1 cellular context compared by ENCODE assay signal in the genomic region with DNA sequence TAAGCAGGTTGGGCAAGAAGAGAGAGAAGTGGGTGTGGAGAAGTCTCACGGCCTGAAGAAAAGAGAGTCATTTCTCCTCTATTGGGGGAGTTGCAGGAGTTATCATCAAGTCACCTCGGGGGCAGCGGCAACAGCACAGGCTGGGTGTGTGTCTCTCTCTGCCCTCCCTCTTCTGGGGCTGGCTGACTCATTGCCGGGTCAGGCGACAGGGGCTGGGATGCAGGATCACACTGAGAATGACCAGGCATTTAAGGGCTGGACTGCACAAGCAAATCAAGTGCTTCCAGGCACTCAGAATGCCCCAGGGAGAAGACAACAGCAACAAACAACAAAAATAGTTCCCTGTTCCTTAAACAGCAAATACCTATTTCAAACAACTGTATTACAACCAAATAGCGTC.
A peak's percentile ranks its signal among the peaks of the same experiment; 100 is the strongest.
TF ChIP-seq lines count a peak whose summit lies in the region.

No MANE protein-coding gene starts in this region.

TF ChIP-seq in K562, 482 proteins besides CTCF, POLR2A, EP300 and RAD21 (continues in another document):
- TF ChIP-seq MAFG (tag; conservative IDR thresholded peaks at IDR 0.05) (peak; percentile 51; the same call in 1 of the 2 replicates), FOSL1 (tag; conservative IDR thresholded peaks at IDR 0.05) (peak; percentile 72), ZNF143 (CRISPR knock-in tag; IDR thresholded peaks at IDR 0.05) (no peak), ATF7 (IDR thresholded peaks at IDR 0.05) (no peak), ZNF589 (CRISPR knock-in tag; IDR thresholded peaks at IDR 0.05; ENCODE audit: low read depth) (no peak), MAFK (IDR thresholded peaks at IDR 0.05; ENCODE audit: low read length) (peak; percentile 44), BHLHE40 (IDR thresholded peaks at IDR 0.05; ENCODE audit: low read length) (peak; percentile 69), WHSC1 (IDR thresholded peaks at IDR 0.05; ENCODE audit: low read length) (no peak), LEF1 (IDR thresholded peaks at IDR 0.05) (no peak), CBFA2T3 (IDR thresholded peaks at IDR 0.05) (peak; percentile 40; the same call in 1 of the 2 replicates), NR2C2 (CRISPR knock-in tag; IDR thresholded peaks at IDR 0.05) (no peak), NR2C2 (tag; IDR thresholded peaks at IDR 0.05) (0 out of 2 replicates have a peak, but pooled peaks have one; percentile 19), TCF3 (CRISPR knock-in tag; IDR thresholded peaks at IDR 0.05) (peak; percentile 11; the same call in 1 of the 2 replicates), FIP1L1 (IDR thresholded peaks at IDR 0.05; ENCODE audit: low read depth, low read length, poor library complexity, severe bottlenecking) (no peak), ATF1 (CRISPR knock-in tag; IDR thresholded peaks at IDR 0.05) (no peak), ATF1 (tag; IDR thresholded peaks at IDR 0.05) (no peak), MBD2 (IDR thresholded peaks at IDR 0.05; ENCODE audit: borderline replicate concordance, low read depth) (no peak), DPF2 (IDR thresholded peaks at IDR 0.05) (peak; percentile 55; the same call in 1 of the 2 replicates), YY1 (IDR thresholded peaks at IDR 0.05; ENCODE audit: borderline replicate concordance in 1 of 3, control insufficient read depth in 1 of 3, extremely low read depth in 1 of 3, insufficient read depth in 3 of 3, insufficient read length in 1 of 3, insufficient replicate concordance in 2 of 3, low read depth in 1 of 3, low read length in 2 of 3) (no peak), SMARCA4 (IDR thresholded peaks at IDR 0.05) (peak; percentile 58; the same call in 1 of the 2 replicates), ZNF316 (IDR thresholded peaks at IDR 0.05) (peak; percentile 78), NFIC (IDR thresholded peaks at IDR 0.05) (no peak), ZNF507 (tag; conservative IDR thresholded peaks at IDR 0.05) (no peak), CBX2 (IDR thresholded peaks at IDR 0.05; ENCODE audit: insufficient read depth, low read length, poor library complexity, severe bottlenecking) (no peak), ZKSCAN1 (IDR thresholded peaks at IDR 0.05; ENCODE audit: low read depth, low read length) (no peak), CTBP1 (IDR thresholded peaks at IDR 0.05; ENCODE audit: borderline replicate concordance) (0 out of 2 replicates have a peak, but pooled peaks have one; percentile 16), ZC3H11A (IDR thresholded peaks at IDR 0.05; ENCODE audit: low read depth, low read length) (no peak), RNF2 (IDR thresholded peaks at IDR 0.05) (no peak), C11orf30 (IDR thresholded peaks at IDR 0.05; ENCODE audit: low read depth) (peak; percentile 78), L3MBTL2 (IDR thresholded peaks at IDR 0.05) (peak; percentile 23; the same call in 1 of the 2 replicates), BCOR (IDR thresholded peaks at IDR 0.05) (no peak), HEY1 (CRISPR knock-in tag; IDR thresholded peaks at IDR 0.05; ENCODE audit: borderline replicate concordance) (no peak), GATAD2A (IDR thresholded peaks at IDR 0.05) (no peak), SMARCE1 (IDR thresholded peaks at IDR 0.05) (peak; percentile 48; the same call in 1 of the 2 replicates)
- TF ChIP-seq, protein P1, sequence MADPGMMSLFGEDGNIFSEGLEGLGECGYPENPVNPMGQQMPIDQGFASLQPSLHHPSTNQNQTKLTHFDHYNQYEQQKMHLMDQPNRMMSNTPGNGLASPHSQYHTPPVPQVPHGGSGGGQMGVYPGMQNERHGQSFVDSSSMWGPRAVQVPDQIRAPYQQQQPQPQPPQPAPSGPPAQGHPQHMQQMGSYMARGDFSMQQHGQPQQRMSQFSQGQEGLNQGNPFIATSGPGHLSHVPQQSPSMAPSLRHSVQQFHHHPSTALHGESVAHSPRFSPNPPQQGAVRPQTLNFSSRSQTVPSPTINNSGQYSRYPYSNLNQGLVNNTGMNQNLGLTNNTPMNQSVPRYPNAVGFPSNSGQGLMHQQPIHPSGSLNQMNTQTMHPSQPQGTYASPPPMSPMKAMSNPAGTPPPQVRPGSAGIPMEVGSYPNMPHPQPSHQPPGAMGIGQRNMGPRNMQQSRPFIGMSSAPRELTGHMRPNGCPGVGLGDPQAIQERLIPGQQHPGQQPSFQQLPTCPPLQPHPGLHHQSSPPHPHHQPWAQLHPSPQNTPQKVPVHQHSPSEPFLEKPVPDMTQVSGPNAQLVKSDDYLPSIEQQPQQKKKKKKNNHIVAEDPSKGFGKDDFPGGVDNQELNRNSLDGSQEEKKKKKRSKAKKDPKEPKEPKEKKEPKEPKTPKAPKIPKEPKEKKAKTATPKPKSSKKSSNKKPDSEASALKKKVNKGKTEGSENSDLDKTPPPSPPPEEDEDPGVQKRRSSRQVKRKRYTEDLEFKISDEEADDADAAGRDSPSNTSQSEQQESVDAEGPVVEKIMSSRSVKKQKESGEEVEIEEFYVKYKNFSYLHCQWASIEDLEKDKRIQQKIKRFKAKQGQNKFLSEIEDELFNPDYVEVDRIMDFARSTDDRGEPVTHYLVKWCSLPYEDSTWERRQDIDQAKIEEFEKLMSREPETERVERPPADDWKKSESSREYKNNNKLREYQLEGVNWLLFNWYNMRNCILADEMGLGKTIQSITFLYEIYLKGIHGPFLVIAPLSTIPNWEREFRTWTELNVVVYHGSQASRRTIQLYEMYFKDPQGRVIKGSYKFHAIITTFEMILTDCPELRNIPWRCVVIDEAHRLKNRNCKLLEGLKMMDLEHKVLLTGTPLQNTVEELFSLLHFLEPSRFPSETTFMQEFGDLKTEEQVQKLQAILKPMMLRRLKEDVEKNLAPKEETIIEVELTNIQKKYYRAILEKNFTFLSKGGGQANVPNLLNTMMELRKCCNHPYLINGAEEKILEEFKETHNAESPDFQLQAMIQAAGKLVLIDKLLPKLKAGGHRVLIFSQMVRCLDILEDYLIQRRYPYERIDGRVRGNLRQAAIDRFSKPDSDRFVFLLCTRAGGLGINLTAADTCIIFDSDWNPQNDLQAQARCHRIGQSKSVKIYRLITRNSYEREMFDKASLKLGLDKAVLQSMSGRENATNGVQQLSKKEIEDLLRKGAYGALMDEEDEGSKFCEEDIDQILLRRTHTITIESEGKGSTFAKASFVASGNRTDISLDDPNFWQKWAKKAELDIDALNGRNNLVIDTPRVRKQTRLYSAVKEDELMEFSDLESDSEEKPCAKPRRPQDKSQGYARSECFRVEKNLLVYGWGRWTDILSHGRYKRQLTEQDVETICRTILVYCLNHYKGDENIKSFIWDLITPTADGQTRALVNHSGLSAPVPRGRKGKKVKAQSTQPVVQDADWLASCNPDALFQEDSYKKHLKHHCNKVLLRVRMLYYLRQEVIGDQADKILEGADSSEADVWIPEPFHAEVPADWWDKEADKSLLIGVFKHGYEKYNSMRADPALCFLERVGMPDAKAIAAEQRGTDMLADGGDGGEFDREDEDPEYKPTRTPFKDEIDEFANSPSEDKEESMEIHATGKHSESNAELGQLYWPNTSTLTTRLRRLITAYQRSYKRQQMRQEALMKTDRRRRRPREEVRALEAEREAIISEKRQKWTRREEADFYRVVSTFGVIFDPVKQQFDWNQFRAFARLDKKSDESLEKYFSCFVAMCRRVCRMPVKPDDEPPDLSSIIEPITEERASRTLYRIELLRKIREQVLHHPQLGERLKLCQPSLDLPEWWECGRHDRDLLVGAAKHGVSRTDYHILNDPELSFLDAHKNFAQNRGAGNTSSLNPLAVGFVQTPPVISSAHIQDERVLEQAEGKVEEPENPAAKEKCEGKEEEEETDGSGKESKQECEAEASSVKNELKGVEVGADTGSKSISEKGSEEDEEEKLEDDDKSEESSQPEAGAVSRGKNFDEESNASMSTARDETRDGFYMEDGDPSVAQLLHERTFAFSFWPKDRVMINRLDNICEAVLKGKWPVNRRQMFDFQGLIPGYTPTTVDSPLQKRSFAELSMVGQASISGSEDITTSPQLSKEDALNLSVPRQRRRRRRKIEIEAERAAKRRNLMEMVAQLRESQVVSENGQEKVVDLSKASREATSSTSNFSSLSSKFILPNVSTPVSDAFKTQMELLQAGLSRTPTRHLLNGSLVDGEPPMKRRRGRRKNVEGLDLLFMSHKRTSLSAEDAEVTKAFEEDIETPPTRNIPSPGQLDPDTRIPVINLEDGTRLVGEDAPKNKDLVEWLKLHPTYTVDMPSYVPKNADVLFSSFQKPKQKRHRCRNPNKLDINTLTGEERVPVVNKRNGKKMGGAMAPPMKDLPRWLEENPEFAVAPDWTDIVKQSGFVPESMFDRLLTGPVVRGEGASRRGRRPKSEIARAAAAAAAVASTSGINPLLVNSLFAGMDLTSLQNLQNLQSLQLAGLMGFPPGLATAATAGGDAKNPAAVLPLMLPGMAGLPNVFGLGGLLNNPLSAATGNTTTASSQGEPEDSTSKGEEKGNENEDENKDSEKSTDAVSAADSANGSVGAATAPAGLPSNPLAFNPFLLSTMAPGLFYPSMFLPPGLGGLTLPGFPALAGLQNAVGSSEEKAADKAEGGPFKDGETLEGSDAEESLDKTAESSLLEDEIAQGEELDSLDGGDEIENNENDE (IDR thresholded peaks at IDR 0.05; ENCODE audit: low read depth, low read length): no peak
- TF ChIP-seq, protein P2, sequence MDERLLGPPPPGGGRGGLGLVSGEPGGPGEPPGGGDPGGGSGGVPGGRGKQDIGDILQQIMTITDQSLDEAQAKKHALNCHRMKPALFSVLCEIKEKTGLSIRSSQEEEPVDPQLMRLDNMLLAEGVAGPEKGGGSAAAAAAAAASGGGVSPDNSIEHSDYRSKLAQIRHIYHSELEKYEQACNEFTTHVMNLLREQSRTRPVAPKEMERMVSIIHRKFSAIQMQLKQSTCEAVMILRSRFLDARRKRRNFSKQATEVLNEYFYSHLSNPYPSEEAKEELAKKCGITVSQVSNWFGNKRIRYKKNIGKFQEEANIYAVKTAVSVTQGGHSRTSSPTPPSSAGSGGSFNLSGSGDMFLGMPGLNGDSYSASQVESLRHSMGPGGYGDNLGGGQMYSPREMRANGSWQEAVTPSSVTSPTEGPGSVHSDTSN (CRISPR knock-in tag; IDR thresholded peaks at IDR 0.05; ENCODE audit: low read depth): no peak
- TF ChIP-seq, protein P2 (tag; conservative IDR thresholded peaks at IDR 0.05; ENCODE audit: low read depth): no peak
- TF ChIP-seq, protein P3, sequence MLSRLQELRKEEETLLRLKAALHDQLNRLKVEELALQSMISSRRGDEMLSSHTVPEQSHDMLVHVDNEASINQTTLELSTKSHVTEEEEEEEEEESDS (CRISPR knock-in tag; IDR thresholded peaks at IDR 0.05): no peak
- TF ChIP-seq, protein P4, sequence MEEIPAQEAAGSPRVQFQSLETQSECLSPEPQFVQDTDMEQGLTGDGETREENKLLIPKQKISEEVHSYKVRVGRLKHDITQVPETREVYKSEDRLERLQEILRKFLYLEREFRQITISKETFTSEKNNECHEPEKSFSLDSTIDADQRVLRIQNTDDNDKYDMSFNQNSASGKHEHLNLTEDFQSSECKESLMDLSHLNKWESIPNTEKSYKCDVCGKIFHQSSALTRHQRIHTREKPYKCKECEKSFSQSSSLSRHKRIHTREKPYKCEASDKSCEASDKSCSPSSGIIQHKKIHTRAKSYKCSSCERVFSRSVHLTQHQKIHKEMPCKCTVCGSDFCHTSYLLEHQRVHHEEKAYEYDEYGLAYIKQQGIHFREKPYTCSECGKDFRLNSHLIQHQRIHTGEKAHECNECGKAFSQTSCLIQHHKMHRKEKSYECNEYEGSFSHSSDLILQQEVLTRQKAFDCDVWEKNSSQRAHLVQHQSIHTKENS (CRISPR knock-in tag; IDR thresholded peaks at IDR 0.05): no peak
- TF ChIP-seq, protein P5, sequence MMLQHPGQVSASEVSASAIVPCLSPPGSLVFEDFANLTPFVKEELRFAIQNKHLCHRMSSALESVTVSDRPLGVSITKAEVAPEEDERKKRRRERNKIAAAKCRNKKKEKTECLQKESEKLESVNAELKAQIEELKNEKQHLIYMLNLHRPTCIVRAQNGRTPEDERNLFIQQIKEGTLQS (IDR thresholded peaks at IDR 0.05): peak; percentile 74
- TF ChIP-seq, protein P5 (CRISPR knock-in tag; conservative IDR thresholded peaks at IDR 0.05): no peak
- TF ChIP-seq, protein P6, sequence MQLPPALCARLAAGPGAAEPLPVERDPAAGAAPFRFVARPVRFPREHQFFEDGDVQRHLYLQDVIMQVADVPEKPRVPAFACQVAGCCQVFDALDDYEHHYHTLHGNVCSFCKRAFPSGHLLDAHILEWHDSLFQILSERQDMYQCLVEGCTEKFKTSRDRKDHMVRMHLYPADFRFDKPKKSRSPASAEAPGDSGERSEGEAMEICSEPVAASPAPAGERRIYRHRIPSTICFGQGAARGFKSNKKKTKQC (CRISPR knock-in tag; IDR thresholded peaks at IDR 0.05): no peak
- TF ChIP-seq, protein P7, sequence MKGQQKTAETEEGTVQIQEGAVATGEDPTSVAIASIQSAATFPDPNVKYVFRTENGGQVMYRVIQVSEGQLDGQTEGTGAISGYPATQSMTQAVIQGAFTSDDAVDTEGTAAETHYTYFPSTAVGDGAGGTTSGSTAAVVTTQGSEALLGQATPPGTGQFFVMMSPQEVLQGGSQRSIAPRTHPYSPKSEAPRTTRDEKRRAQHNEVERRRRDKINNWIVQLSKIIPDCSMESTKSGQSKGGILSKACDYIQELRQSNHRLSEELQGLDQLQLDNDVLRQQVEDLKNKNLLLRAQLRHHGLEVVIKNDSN (CRISPR knock-in tag; IDR thresholded peaks at IDR 0.05): no peak
